19 cellular contexts compared by ENCODE assay signal in the genomic region with DNA sequence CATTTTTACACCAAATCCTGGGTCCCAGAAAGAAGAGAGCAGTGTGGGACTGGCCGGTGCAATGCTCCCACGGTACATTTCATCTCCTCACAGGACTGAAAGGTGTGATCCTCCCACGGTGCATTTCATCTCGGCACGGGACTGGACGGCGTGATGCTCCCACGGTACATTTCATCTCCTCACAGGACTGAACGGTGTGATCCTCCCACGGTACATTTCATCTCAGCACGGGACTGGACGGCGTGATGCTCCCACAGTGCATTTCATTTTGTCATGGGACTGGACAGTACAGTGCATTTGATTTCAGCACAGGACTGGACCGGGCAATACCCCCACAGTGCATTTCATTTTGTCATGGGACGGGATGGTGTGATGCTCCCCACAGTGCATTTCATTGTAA. TPM values are rescaled to one million over a fixed set of nuclear protein-coding genes. Genes with fewer than 3 reads are reported as not detected.
"Had no signal": no experiment of that assay in that cellular context is flagged by ENCODE, and none has a peak within 500 bp of the region (broad histone marks: within the 10 kb centered on the region; RNA-seq: fewer than 3 reads in every experiment).

No MANE protein-coding gene starts in this region.

- DNase-seq: activated T-cell treated with anti-CD3 and anti-CD28 coated beads, Interleukin-2, amount 50 U/mL, for 24 hours; cerebellar nuclear complex; gastrocnemius medialis; head of caudate nucleus; left colon; mesenchymal stem cell; mucosa of descending colon; retina; stimulated activated CD4-positive, alpha-beta T cell treated with anti-CD3 and anti-CD28 coated beads, Interleukin-4, amount 100 ng/mL, for 1 hour; stimulated activated naive CD4-positive, alpha-beta T cell; T-helper 9 cell; upper lobe of left lung had no signal

- H3K9me3 ChIP-seq: esophagus muscularis mucosa, gastrocnemius medialis had no signal

- H3K27ac ChIP-seq: breast epithelium, coronary artery, esophagus muscularis mucosa, gastrocnemius medialis, upper lobe of left lung had no signal

- ATAC-seq: activated T-helper 17 cell treated with anti-CD3 and anti-CD28 coated beads, Interleukin-2, amount 50 U/mL, for 72 hours; gastrocnemius medialis; left colon had no signal

- H3K4me3 ChIP-seq: breast epithelium, coronary artery, esophagus muscularis mucosa, gastrocnemius medialis, mucosa of descending colon, upper lobe of left lung had no signal

- H3K36me3 ChIP-seq: breast epithelium, esophagus muscularis mucosa, gastrocnemius medialis, upper lobe of left lung had no signal

- FAIRE-seq: keratinocyte had no signal

- H3K27me3 ChIP-seq: breast epithelium, gastrocnemius medialis, upper lobe of left lung had no signal

- H3K4me1 ChIP-seq: breast epithelium, esophagus muscularis mucosa, gastrocnemius medialis, upper lobe of left lung had no signal

RNA-seq across cellular contexts. Expression of a gene that starts 9.8 kb away (rescaled TPM):
- total RNA-seq: activated T-helper 17 cell treated with anti-CD3 and anti-CD28 coated beads, Interleukin-2, amount 50 U/mL, for 72 hours; gastrocnemius medialis; osteoblast; T-helper 1 cell treated with Interleukin-12 subunit alpha and Interleukin-12 subunit beta and Interleukin-4 antibody, amounts not matched to agents 30 ng/mL and 1 ng/mL, for 36 hours had no signal
